ENCODE assay signal across 22 cellular contexts in genomic region chr20:17758512-17758911, GRCh38. TPM values are rescaled to one million over a fixed set of nuclear protein-coding genes. Genes with fewer than 3 reads are reported as not detected.
DNase-seq lines count a peak whose midpoint lies in the region; TF ChIP-seq lines count a peak whose summit lies in the region.
"Had no signal": no experiment of that assay in that cellular context is flagged by ENCODE, and none has a peak within 500 bp of the region (broad histone marks: within the 10 kb centered on the region; RNA-seq: fewer than 3 reads in every experiment).

No MANE protein-coding gene starts in this region.

- no peak for DNase-seq in activated naive CD4-positive, alpha-beta T cell treated with anti-CD3 and anti-CD28 coated beads, Interleukin-2, amount 10 ng/mL, durations not matched to agents 7 days and 5 days
- DNase-seq in activated naive CD4-positive, alpha-beta T cell treated with Interleukin-2 at 50 U/mL for 16 hours, result no peak
- DNase-seq in Caco-2, result no peak
- no peak for DNase-seq in endothelial cell (ENCODE audit: low spot score)
- DNase-seq in GM03348 (ENCODE audit: low spot score), result no peak
- DNase-seq in GOT3 (lab: John Stamatoyannopoulos, UW), result no peak
- DNase-seq: AML-193; CD4-positive, alpha-beta T cell; CD8-positive, alpha-beta T cell; DMS 273 treated with DMSO at 0.1 percent for 48 hours; DMS153; DMS53; DMS79; DND-41; EL; GDM1 had no signal

- CTCF ChIA-PET in activated naive CD4-positive, alpha-beta T cell treated with anti-CD3 and anti-CD28 coated beads, Interleukin-2, amount 10 ng/mL, durations not matched to agents 7 days and 5 days (lab: Charles Lee), result no interaction called here
- CTCF ChIA-PET in Caco-2 (lab: Charles Lee), result no interaction called here

- no peak for TF ChIP-seq CTCF in Caco-2 (IDR thresholded peaks at IDR 0.05; ENCODE audit: insufficient read depth in 1 of 2, low read depth in 1 of 2, low read length in 1 of 2, severe bottlenecking in 1 of 2, unreplicated experiment in 1 of 2)
- no peak for TF ChIP-seq CTCF in endothelial cell (IDR thresholded peaks at IDR 0.05; ENCODE audit: unreplicated experiment)

- no peak overlapping the region for H3K4me3 ChIP-seq in Caco-2 (ENCODE audit: low read depth, low read length)
- H3K4me3 ChIP-seq: A549; BLaER1 treated with 17β-estradiol and CSF1 and Interleukin-3, amounts not matched to agents 10 nM and 100 nM had no signal

- no peaks in the 10 kb centered on the region for H3K4me1 Mint-ChIP-seq in activated naive CD4-positive, alpha-beta T cell treated with anti-CD3 and anti-CD28 coated beads, Interleukin-2, amount 10 ng/mL, durations not matched to agents 7 days and 5 days
- H3K4me1 Mint-ChIP-seq in Caco-2 (ENCODE audit: low read depth, unreplicated experiment), result peaks cover 18% of the 10 kb centered on the region
- H3K4me1 Mint-ChIP-seq in endothelial cell (ENCODE audit: unreplicated experiment), result no peaks in the 10 kb centered on the region
- H3K4me1 Mint-ChIP-seq: B cell had no signal

- POLR2A ChIA-PET in Caco-2 (lab: Charles Lee), result no interaction called here

- H3K4me1 ChIP-seq in Caco-2, result peaks cover 13% of the 10 kb centered on the region
- H3K4me1 ChIP-seq: A549; BLaER1 treated with 17β-estradiol and CSF1 and Interleukin-3, amounts not matched to agents 10 nM and 100 nM had no signal

- no peaks in the 10 kb centered on the region for H3K27me3 ChIP-seq in Caco-2 (replicated peaks; ENCODE audit: control insufficient read depth, insufficient read depth, low read length)
- H3K27me3 ChIP-seq: BLaER1 treated with 17β-estradiol and CSF1 and Interleukin-3, amounts not matched to agents 10 nM and 100 nM had no signal

- peaks cover 7% of the 10 kb centered on the region for H3K9me3 ChIP-seq in Caco-2

- peaks cover 24% of the 10 kb centered on the region for H3K27me3 Mint-ChIP-seq in activated naive CD4-positive, alpha-beta T cell treated with anti-CD3 and anti-CD28 coated beads, Interleukin-2, amount 10 ng/mL, durations not matched to agents 7 days and 5 days
- H3K27me3 Mint-ChIP-seq in Caco-2 (ENCODE audit: insufficient read depth, unreplicated experiment) (no peaks in the 10 kb centered on the region), endothelial cell (ENCODE audit: unreplicated experiment) (peaks cover 5% of the 10 kb centered on the region)

- H3K4me3 Mint-ChIP-seq in activated naive CD4-positive, alpha-beta T cell treated with anti-CD3 and anti-CD28 coated beads, Interleukin-2, amount 10 ng/mL, durations not matched to agents 7 days and 5 days, result no peak overlapping the region
- H3K4me3 Mint-ChIP-seq in Caco-2 (ENCODE audit: unreplicated experiment), result no peak overlapping the region
- H3K4me3 Mint-ChIP-seq in endothelial cell (ENCODE audit: unreplicated experiment), result peak overlapping the region; percentile 11
- H3K4me3 Mint-ChIP-seq: B cell; CD4-positive, alpha-beta T cell; CD8-positive, alpha-beta T cell had no signal

- H3K36me3 Mint-ChIP-seq in activated naive CD4-positive, alpha-beta T cell treated with anti-CD3 and anti-CD28 coated beads, Interleukin-2, amount 10 ng/mL, durations not matched to agents 7 days and 5 days, result no peaks in the 10 kb centered on the region
- H3K36me3 Mint-ChIP-seq in Caco-2 (ENCODE audit: insufficient read depth, unreplicated experiment) (peaks cover 4% of the 10 kb centered on the region), endothelial cell (ENCODE audit: low read depth, unreplicated experiment) (peaks cover 10% of the 10 kb centered on the region)
- H3K36me3 Mint-ChIP-seq: CD8-positive, alpha-beta T cell had no signal

- peaks cover 7% of the 10 kb centered on the region for H3K9me3 Mint-ChIP-seq in activated naive CD4-positive, alpha-beta T cell treated with anti-CD3 and anti-CD28 coated beads, Interleukin-2, amount 10 ng/mL, durations not matched to agents 7 days and 5 days
- peaks cover 12% of the 10 kb centered on the region for H3K9me3 Mint-ChIP-seq in Caco-2 (ENCODE audit: unreplicated experiment)
- peaks cover 5% of the 10 kb centered on the region for H3K9me3 Mint-ChIP-seq in endothelial cell (ENCODE audit: unreplicated experiment)

- H3K36me3 ChIP-seq in Caco-2 (ENCODE audit: control insufficient read depth, insufficient read depth, low read length), result no peaks in the 10 kb centered on the region
- H3K36me3 ChIP-seq: BLaER1 treated with 17β-estradiol and CSF1 and Interleukin-3, amounts not matched to agents 10 nM and 100 nM had no signal

- intact Hi-C loops in Caco-2 (cut with micrococcal nuclease; ENCODE audit: unreplicated experiment), result loop anchor here (5.0 kb wide), 1 partner anchor 76 kb away; the partner anchor contains the start of gene RRBP1

- BruUV-seq in Caco-2 (replicated peaks; lab: Mats Ljungman, UMichigan), result no TSS peak

- peak overlapping the region; percentile 12 for H3K27ac Mint-ChIP-seq in activated naive CD4-positive, alpha-beta T cell treated with anti-CD3 and anti-CD28 coated beads, Interleukin-2, amount 10 ng/mL, durations not matched to agents 7 days and 5 days
- peak overlapping the region; percentile 7 for H3K27ac Mint-ChIP-seq in Caco-2 (ENCODE audit: unreplicated experiment)
- H3K27ac Mint-ChIP-seq in endothelial cell (ENCODE audit: unreplicated experiment), result no peak overlapping the region
- H3K27ac Mint-ChIP-seq: B cell; CD4-positive, alpha-beta T cell; CD8-positive, alpha-beta T cell had no signal

RNA-seq across cellular contexts. Expression of gene BANF2, which starts 58.7 kb away (rescaled TPM):
- total RNA-seq in Caco-2 (2022) (2.1 and 3.0 TPM in 2 replicates), endothelial cell (ENCODE audit: unreplicated experiment) (not detected)
- total RNA-seq: A172; B cell; CD4-positive, alpha-beta T cell; CD8-positive, alpha-beta T cell; Daoy; G401 had no signal
